In the genomic region with DNA sequence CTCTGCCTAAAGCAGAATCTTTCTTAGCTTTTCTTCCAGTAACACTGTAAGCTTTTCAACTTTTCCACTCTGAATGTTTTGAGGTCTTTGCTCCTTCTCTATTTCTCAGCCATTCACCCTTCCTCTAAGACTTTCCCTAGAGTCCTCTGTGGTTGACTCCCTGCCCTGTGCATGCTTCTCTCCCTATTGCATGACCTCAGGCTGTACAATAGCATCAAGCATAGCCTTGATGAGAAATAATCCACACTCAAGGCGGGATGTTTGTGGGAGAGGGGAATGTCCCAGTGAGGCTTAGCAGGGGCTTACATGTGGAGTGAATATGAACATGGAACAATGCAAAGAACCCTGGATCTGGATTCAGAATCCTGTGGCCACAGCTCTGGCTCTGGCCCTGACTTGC, we compare ENCODE assay signal across 18 cellular contexts. TPM values are rescaled to one million over a fixed set of nuclear protein-coding genes. Genes with fewer than 3 reads are reported as not detected.
"Had no signal": no experiment of that assay in that cellular context is flagged by ENCODE, and none has a peak within 500 bp of the region (broad histone marks: within the 10 kb centered on the region; RNA-seq: fewer than 3 reads in every experiment).

No MANE protein-coding gene starts in this region.

- H3K27me3 ChIP-seq: adrenal gland, body of pancreas, gastroesophageal sphincter, suprapubic skin had no signal

- H3K9me3 ChIP-seq: adrenal gland, body of pancreas, gastroesophageal sphincter, suprapubic skin had no signal

- H3K27ac ChIP-seq: adrenal gland, body of pancreas, suprapubic skin had no signal

- H3K4me3 ChIP-seq: adrenal gland, body of pancreas, gastroesophageal sphincter, suprapubic skin had no signal

- H3K4me1 ChIP-seq: body of pancreas, suprapubic skin had no signal

- DNase-seq: activated CD4-positive, alpha-beta memory T cell treated with anti-CD3 and anti-CD28 coated beads, Interleukin-2, amount 10 ng/mL, durations not matched to agents 7 days and 5 days; activated CD4-positive, alpha-beta T cell treated with anti-CD3 and anti-CD28 coated beads for 36 hours; activated naive CD4-positive, alpha-beta T cell treated with anti-CD3 and anti-CD28 coated beads, Interleukin-2, amount 50 U/mL, for 16 hours; activated T-cell treated with anti-CD3 and anti-CD28 coated beads, Interleukin-2, amount 50 U/mL, for 24 hours; adrenal gland; body of pancreas; central memory CD4-positive, alpha-beta T cell; effector CD8-positive, alpha-beta T cell; islet precursor cell; nucleus accumbens; SIG-M5; stimulated activated CD4-positive, alpha-beta T cell treated with anti-CD3 and anti-CD28 coated beads, Interleukin-4, amount 100 ng/mL, for 4 hours; stimulated activated CD8-positive, alpha-beta memory T cell treated with anti-CD3 and anti-CD28 coated beads, Interleukin-4, amount 100 ng/mL, for 48 hours; stimulated activated naive CD4-positive, alpha-beta T cell treated with Interleukin-2 at 50 U/mL for 16 hours; T-helper 17 cell; trophoblast cell had no signal

- ATAC-seq: activated CD4-positive, alpha-beta T cell treated with anti-CD3 and anti-CD28 coated beads for 36 hours; body of pancreas; gastroesophageal sphincter; T-helper 17 cell had no signal

- H3K36me3 ChIP-seq: adrenal gland, gastroesophageal sphincter, suprapubic skin had no signal

RNA-seq across cellular contexts. Expression of a gene that starts 48.4 kb away (rescaled TPM):
- total RNA-seq: activated CD4-positive, alpha-beta memory T cell treated with anti-CD3 and anti-CD28 coated beads, Interleukin-2, amount 10 ng/mL, durations not matched to agents 7 days and 5 days; activated CD4-positive, alpha-beta T cell treated with anti-CD3 and anti-CD28 coated beads for 36 hours; T-helper 17 cell had no signal
